ENCODE assay signal across 14 cellular contexts in genomic region chr6:18307006-18307405, GRCh38. TPM values are rescaled to one million over a fixed set of nuclear protein-coding genes. Genes with fewer than 3 reads are reported as not detected.
DNase-seq lines count a peak whose midpoint lies in the region; FAIRE-seq and TF ChIP-seq lines count a peak whose summit lies in the region.
"Had no signal": no experiment of that assay in that cellular context is flagged by ENCODE, and none has a peak within 500 bp of the region (broad histone marks: within the 10 kb centered on the region; RNA-seq: fewer than 3 reads in every experiment).

No MANE protein-coding gene starts in this region.

- peak overlapping the region; percentile 38 for H2AFZ ChIP-seq in mammary epithelial cell (ENCODE audit: low read depth, low read length)

- CTCF ChIA-PET in mammary epithelial cell (lab: Charles Lee; ENCODE audit: low non-redundant PET) = no interaction called here

- no peaks in the 10 kb centered on the region for H3K4me1 Mint-ChIP-seq in activated T-helper 2 cell treated with anti-CD3 and anti-CD28 coated beads, Interferon-gamma antibody, Interleukin-2, Interleukin-4, amounts not matched to agents 10 μg/mL and 5 μg/mL and 100 μg/mL, durations not matched to agents 14 hours and 24 hours and 36 hours (ENCODE audit: low read depth)

- no TSS peak for BruUV-seq in mammary epithelial cell (replicated peaks; lab: Mats Ljungman, UMichigan)

- H3K9me3 ChIP-seq in mammary epithelial cell (replicated peaks; ENCODE audit: insufficient read depth, low read length) = no peaks in the 10 kb centered on the region
- H3K9me3 ChIP-seq in effector memory CD4-positive, alpha-beta T cell (ENCODE audit: control insufficient read depth, low read length) = no peaks in the 10 kb centered on the region
- H3K9me3 ChIP-seq: gastroesophageal sphincter, thyroid gland had no signal

- no peak for TF ChIP-seq CTCF in mammary epithelial cell (conservative IDR thresholded peaks at IDR 0.05 in 1 of 2, IDR thresholded peaks at IDR 0.05 in 1 of 2; ENCODE audit: extremely low read depth in 1 of 2, insufficient read depth in 1 of 2, low read depth in 1 of 2, low read length in 2 of 2)

- no peaks in the 10 kb centered on the region for H4K20me1 ChIP-seq in mammary epithelial cell (ENCODE audit: insufficient read depth, low read length)

- dilution Hi-C loops in mammary epithelial cell (cut with HindIII; ENCODE audit: low sequenced_read_pairs) = loop anchor here (10.0 kb wide), 1 partner anchor 188 kb away; no protein-coding TSS in a partner anchor

- in situ Hi-C loops in mammary epithelial cell (cut with MboI; ENCODE audit: low sequenced_read_pairs in 2 of 2) = no loop called here

- intact Hi-C loops in mammary epithelial cell (cut with micrococcal nuclease) = no loop called here
- intact Hi-C loops in activated T-helper 2 cell treated with anti-CD3 and anti-CD28 coated beads, Interferon-gamma antibody, Interleukin-2, Interleukin-4, amounts not matched to agents 10 μg/mL and 5 μg/mL and 100 μg/mL, durations not matched to agents 14 hours and 24 hours and 36 hours (cut with micrococcal nuclease) = no loop called here

- H3K4me3 Mint-ChIP-seq in activated T-helper 2 cell treated with anti-CD3 and anti-CD28 coated beads, Interferon-gamma antibody, Interleukin-2, Interleukin-4, amounts not matched to agents 10 μg/mL and 5 μg/mL and 100 μg/mL, durations not matched to agents 14 hours and 24 hours and 36 hours (ENCODE audit: low read depth) = no peak overlapping the region

- no peak overlapping the region for H3K27ac Mint-ChIP-seq in activated T-helper 2 cell treated with anti-CD3 and anti-CD28 coated beads, Interferon-gamma antibody, Interleukin-2, Interleukin-4, amounts not matched to agents 10 μg/mL and 5 μg/mL and 100 μg/mL, durations not matched to agents 14 hours and 24 hours and 36 hours

- peak; percentile 91 for DNase-seq in EH (ENCODE audit: low read depth)
- DNase-seq in HTR-8/SVneo (ENCODE audit: insufficient read length, low spot score) = peak; percentile 60
- peak; percentile 58 for DNase-seq in mammary epithelial cell
- DNase-seq in kidney tubule cell (ENCODE audit: low spot score) = peak; percentile 83
- no peak for DNase-seq in activated T-helper 2 cell treated with anti-CD3 and anti-CD28 coated beads, Interferon-gamma antibody, Interleukin-2, Interleukin-4, amounts not matched to agents 10 μg/mL and 5 μg/mL and 100 μg/mL, durations not matched to agents 14 hours and 24 hours and 36 hours (ENCODE audit: low spot score)
- DNase-seq in activated gamma-delta T cell (lab: John Stamatoyannopoulos, UW) = no peak
- DNase-seq in effector memory CD4-positive, alpha-beta T cell = no peak
- no peak for DNase-seq in NCI-H1092 treated with DMSO at 0.1 percent for 48 hours (lab: John Stamatoyannopoulos, UW)
- DNase-seq: NCI-H1436, NCI-H774, spleen, thyroid gland had no signal

- 50% methylated on average over 2 of the region's 2 CpGs for WGBS in mammary epithelial cell (ENCODE audit: low coverage, missing lambda C conversion rate)

- peak overlapping the region; percentile 40 for H3K4me2 ChIP-seq in mammary epithelial cell (ENCODE audit: insufficient read depth, low read depth, low read length)

- FAIRE-seq in HTR-8/SVneo (lab: Jason Lieb, UNC) = peak; percentile 96
- FAIRE-seq: GM12878 had no signal

- H3K4me3 ChIP-seq in mammary epithelial cell (replicated peaks in 1 of 3; ENCODE audit: insufficient read depth in 1 of 3, low read depth in 2 of 3, low read length in 3 of 3) = no peak overlapping the region
- no peak overlapping the region for H3K4me3 ChIP-seq in effector memory CD4-positive, alpha-beta T cell (ENCODE audit: insufficient read depth, low read depth, low read length, poor library complexity, severe bottlenecking)
- H3K4me3 ChIP-seq: gastroesophageal sphincter, GM12878, spleen, thyroid gland had no signal

- no peak overlapping the region for H3K27ac ChIP-seq in mammary epithelial cell (ENCODE audit: insufficient read depth, low read depth, low read length)
- no peak overlapping the region for H3K27ac ChIP-seq in effector memory CD4-positive, alpha-beta T cell (ENCODE audit: insufficient read depth, low read length, poor library complexity, severe bottlenecking)
- H3K27ac ChIP-seq: gastroesophageal sphincter, spleen, thyroid gland had no signal

- no peaks in the 10 kb centered on the region for H3K9me3 Mint-ChIP-seq in activated T-helper 2 cell treated with anti-CD3 and anti-CD28 coated beads, Interferon-gamma antibody, Interleukin-2, Interleukin-4, amounts not matched to agents 10 μg/mL and 5 μg/mL and 100 μg/mL, durations not matched to agents 14 hours and 24 hours and 36 hours

- H3K36me3 ChIP-seq in mammary epithelial cell (ENCODE audit: insufficient read depth, low read length) = no peaks in the 10 kb centered on the region
- no peaks in the 10 kb centered on the region for H3K36me3 ChIP-seq in effector memory CD4-positive, alpha-beta T cell (ENCODE audit: control insufficient read depth, insufficient read depth, low read length)
- H3K36me3 ChIP-seq: gastroesophageal sphincter, spleen, thyroid gland had no signal

- peaks cover 21% of the 10 kb centered on the region for H3K4me1 ChIP-seq in mammary epithelial cell (ENCODE audit: insufficient read depth, low read length)
- no peaks in the 10 kb centered on the region for H3K4me1 ChIP-seq in effector memory CD4-positive, alpha-beta T cell (ENCODE audit: control insufficient read depth, insufficient read depth, low read length, poor library complexity, severe bottlenecking)
- H3K4me1 ChIP-seq: gastroesophageal sphincter, spleen, thyroid gland had no signal

- no peaks in the 10 kb centered on the region for H3K79me2 ChIP-seq in mammary epithelial cell (ENCODE audit: insufficient read depth, low read length)

- H3K27me3 Mint-ChIP-seq in activated T-helper 2 cell treated with anti-CD3 and anti-CD28 coated beads, Interferon-gamma antibody, Interleukin-2, Interleukin-4, amounts not matched to agents 10 μg/mL and 5 μg/mL and 100 μg/mL, durations not matched to agents 14 hours and 24 hours and 36 hours (ENCODE audit: low read depth) = peaks cover 8% of the 10 kb centered on the region

- H3K9ac ChIP-seq in mammary epithelial cell (ENCODE audit: insufficient read depth, low read length) = no peak overlapping the region

- no peaks in the 10 kb centered on the region for H3K27me3 ChIP-seq in mammary epithelial cell (ENCODE audit: insufficient read depth, low read length)
- H3K27me3 ChIP-seq in effector memory CD4-positive, alpha-beta T cell (replicated peaks; ENCODE audit: control insufficient read depth, insufficient read depth, low read length, poor library complexity, severe bottlenecking) = no peaks in the 10 kb centered on the region
- H3K27me3 ChIP-seq: gastroesophageal sphincter, thyroid gland had no signal

- H3K36me3 Mint-ChIP-seq in activated T-helper 2 cell treated with anti-CD3 and anti-CD28 coated beads, Interferon-gamma antibody, Interleukin-2, Interleukin-4, amounts not matched to agents 10 μg/mL and 5 μg/mL and 100 μg/mL, durations not matched to agents 14 hours and 24 hours and 36 hours (ENCODE audit: low read depth) = no peaks in the 10 kb centered on the region

RNA-seq across cellular contexts. Expression of gene DEK, which starts 42.7 kb away (rescaled TPM):
- total RNA-seq in mammary epithelial cell = 100 to 1,000 TPM in 1 of 2 donors, 10 to 100 TPM in 1; 34.5 to 103 TPM
- 48.1 TPM for polyA plus RNA-seq in mammary epithelial cell
- polyA minus RNA-seq in mammary epithelial cell = 11.0 TPM
- total RNA-seq in activated T-helper 2 cell treated with anti-CD3 and anti-CD28 coated beads, Interferon-gamma antibody, Interleukin-2, Interleukin-4, amounts not matched to agents 10 μg/mL and 5 μg/mL and 100 μg/mL, durations not matched to agents 14 hours and 24 hours and 36 hours = 182 and 198 TPM in 2 replicates

Comparison
In these comparisons a context has a peak if more than half of its experiments do, and no peak if none do; other contexts are left out.
1. DNase-seq: peak in EH (single experiment), HTR-8/SVneo (single experiment), mammary epithelial cell (single experiment) and kidney tubule cell (single experiment); none in activated T-helper 2 cell treated with anti-CD3 and anti-CD28 coated beads, Interferon-gamma antibody, Interleukin-2, Interleukin-4, amounts not matched to agents 10 μg/mL and 5 μg/mL and 100 μg/mL, durations not matched to agents 14 hours and 24 hours and 36 hours (single experiment), activated gamma-delta T cell (single experiment), effector memory CD4-positive, alpha-beta T cell (0 of 3) and NCI-H1092 treated with DMSO at 0.1 percent for 48 hours (single experiment).